In genomic region chr6:146077992-146078391, GRCh38 we compare ENCODE assay signal across 2 cellular contexts.
A peak's percentile ranks its signal among the peaks of the same experiment; 100 is the strongest.
TF ChIP-seq lines count a peak whose summit lies in the region.

No MANE protein-coding gene starts in this region.

TF ChIP-seq in HepG2, 621 proteins besides CTCF, POLR2A, EP300 and RAD21:
- TF ChIP-seq MAFF (IDR thresholded peaks at IDR 0.05; ENCODE audit: low read depth, low read length) (peak; percentile 34; the same call in 1 of the 2 replicates), PLSCR1 (CRISPR knock-in tag; IDR thresholded peaks at IDR 0.05; ENCODE audit: borderline replicate concordance) (no peak), ZBTB42 (CRISPR knock-in tag; IDR thresholded peaks at IDR 0.05) (no peak), MAFK (conservative IDR thresholded peaks at IDR 0.05 in 1 of 2, IDR thresholded peaks at IDR 0.05 in 1 of 2; ENCODE audit: low read length in 2 of 2) (peak; percentile 36 to 67; a peak in 3 of 4 replicates), ELF1 (CRISPR knock-in tag; IDR thresholded peaks at IDR 0.05) (no peak), ETS1 (CRISPR knock-in tag; IDR thresholded peaks at IDR 0.05) (no peak)

TF ChIP-seq in neural cell, 6 proteins besides CTCF, POLR2A, EP300 and RAD21:
- TF ChIP-seq REST (IDR thresholded peaks at IDR 0.05; ENCODE audit: borderline replicate concordance) (peak; percentile 93), MXI1 (conservative IDR thresholded peaks at IDR 0.05; ENCODE audit: poor library complexity, severe bottlenecking) (no peak), POLR2AphosphoS5 (IDR thresholded peaks at IDR 0.05) (peak; percentile 55)
TF ChIP-seq in neural cell: peak in this region for 2.
